Comparison of ENCODE assay signal across 12 cellular contexts in genomic region chr5:174355208-174355612, GRCh38.
DNase-seq lines count a peak whose midpoint lies in the region; ATAC-seq, FAIRE-seq and TF ChIP-seq lines count a peak whose summit lies in the region.
"Had no signal": no experiment of that assay in that cellular context is flagged by ENCODE, and none has a peak within 500 bp of the region (broad histone marks: within the 10 kb centered on the region; RNA-seq: fewer than 3 reads in every experiment).

No MANE protein-coding gene starts in this region.

- H3K9me3 ChIP-seq in HEK293 (ENCODE audit: control insufficient read depth, insufficient read depth, low read depth, low read length) (no peaks in the 10 kb centered on the region), small intestine (ENCODE audit: control insufficient read depth, low read depth) (no peaks in the 10 kb centered on the region)
- H3K9me3 ChIP-seq: right lobe of liver had no signal

- H3K27ac ChIP-seq in HEK293 (ENCODE audit: extremely low read depth, low read depth, low read length) (peak overlapping the region; percentile 40; the same call in 1 of the 2 replicates), small intestine (ENCODE audit: low read depth in 1 of 2, low read length in 1 of 2) (no peak overlapping the region)
- H3K27ac ChIP-seq: right lobe of liver, SK-N-MC had no signal

- ATAC-seq in HG03571 (IDR thresholded peaks at IDR 0.05; ENCODE audit: unreplicated experiment) (no peak), HG03196 (IDR thresholded peaks at IDR 0.05; ENCODE audit: unreplicated experiment) (no peak)
- ATAC-seq: activated CD8-positive, alpha-beta T cell treated with anti-CD3 and anti-CD28 coated beads for 36 hours; right lobe of liver had no signal

- H3K4me3 ChIP-seq in HEK293 (ENCODE audit: low read depth, low read length), result no peak overlapping the region
- H3K4me3 ChIP-seq in small intestine (ENCODE audit: low read depth in 1 of 2, low read length in 2 of 2), result no peak overlapping the region
- H3K4me3 ChIP-seq: right lobe of liver, SK-N-MC had no signal

- H3K4me1 ChIP-seq in HEK293 (ENCODE audit: control insufficient read depth, insufficient read depth, low read length), result peaks cover 3% of the 10 kb centered on the region
- H3K4me1 ChIP-seq in small intestine (ENCODE audit: control insufficient read depth in 2 of 2, insufficient read depth in 1 of 2, low read depth in 1 of 2, low read length in 1 of 2), result no peaks in the 10 kb centered on the region
- H3K4me1 ChIP-seq: right lobe of liver had no signal

- no peaks in the 10 kb centered on the region for H3K36me3 ChIP-seq in HEK293 (ENCODE audit: control insufficient read depth in 2 of 2, insufficient read depth in 1 of 2, low read length in 2 of 2)
- no peaks in the 10 kb centered on the region for H3K36me3 ChIP-seq in small intestine (ENCODE audit: control insufficient read depth in 2 of 2, insufficient read depth in 2 of 2, low read length in 2 of 2)
- H3K36me3 ChIP-seq: right lobe of liver had no signal

- no peak for FAIRE-seq in small intestine (lab: Jason Lieb, UNC)

- POLR2A ChIA-PET in HEK293 (lab: Yijun Ruan, JAX), result interaction anchor here (0.8 to 3.0 kb wide), 4 partner anchors 10 to 28 kb away, joined by 3 to 27 read pairs (median 6); no protein-coding TSS in a partner anchor

- TF ChIP-seq CTCF in HEK293 (tag by site-specific recombination; IDR thresholded peaks at IDR 0.05), result no peak

- CTCF ChIA-PET in HEK293 (lab: Yijun Ruan, JAX), result interaction anchor here (0.6 to 2.0 kb wide), 6 partner anchors 17 to 1036 kb away, joined by 3 to 4 read pairs (median 4); no protein-coding TSS in a partner anchor

- DNase-seq in SIG-M5 (lab: John Stamatoyannopoulos, UW) (peak; percentile 29), fibroblast of peridontal ligament (ENCODE audit: extremely low read depth) (peak; percentile 27), small intestine (peak; percentile 16), NCI-H1930 (lab: John Stamatoyannopoulos, UW) (no peak), DMS153 treated with DMSO at 0.1 percent for 48 hours (lab: John Stamatoyannopoulos, UW; ENCODE audit: unreplicated experiment) (no peak)
- DNase-seq: activated CD8-positive, alpha-beta T cell treated with anti-CD3 and anti-CD28 coated beads for 36 hours; NCI-H2107; right lobe of liver had no signal

- WGBS in small intestine, 3 donors, result 14 to 48% (median 29%) methylated on average over 2 of the region's 2 CpGs

- peaks cover 0 to 3% of the 10 kb centered on the region in 2 donors for H3K27me3 ChIP-seq in small intestine (ENCODE audit: control insufficient read depth in 2 of 2, insufficient read depth in 2 of 2, low read length in 2 of 2)
- H3K27me3 ChIP-seq: right lobe of liver had no signal

TF ChIP-seq in HEK293, 187 proteins besides CTCF, POLR2A, EP300 and RAD21 (continues in another document):
- TF ChIP-seq ZNF391 (tag by site-specific recombination; IDR thresholded peaks at IDR 0.05; ENCODE audit: borderline replicate concordance, low read depth) (peak; percentile 88; the same call in 1 of the 2 replicates), ZNF558 (tag by site-specific recombination; IDR thresholded peaks at IDR 0.05) (peak; percentile 76), REST (tag by site-specific recombination; IDR thresholded peaks at IDR 0.05) (no peak; the same call in none of the 2 replicates), ZFP37 (tag by site-specific recombination; IDR thresholded peaks at IDR 0.05) (0 out of 2 replicates have a peak, but pooled peaks have one; percentile 72), HOXA7 (CRISPR knock-in tag; IDR thresholded peaks at IDR 0.05; ENCODE audit: borderline replicate concordance) (no peak), ZBTB26 (tag by site-specific recombination; optimal IDR thresholded peaks at IDR 0.05) (no peak), ZBTB17 (tag by site-specific recombination; IDR thresholded peaks at IDR 0.05) (0 out of 2 replicates have a peak, but pooled peaks have one; percentile 35), ZNF155 (tag by site-specific recombination; IDR thresholded peaks at IDR 0.05) (no peak), KLF8 (tag by site-specific recombination; IDR thresholded peaks at IDR 0.05) (peak; percentile 87), ZNF629 (tag by site-specific recombination; IDR thresholded peaks at IDR 0.05) (peak; percentile 99), ZNF404 (tag by site-specific recombination; IDR thresholded peaks at IDR 0.05) (no peak), ZNF639 (tag by site-specific recombination; IDR thresholded peaks at IDR 0.05) (peak; percentile 92), ZNF677 (tag by site-specific recombination; IDR thresholded peaks at IDR 0.05) (no peak), ZNF660 (tag by site-specific recombination; IDR thresholded peaks at IDR 0.05) (peak; percentile 94), ZNF843 (tag by site-specific recombination; IDR thresholded peaks at IDR 0.05) (peak; percentile 90), KLF17 (tag by site-specific recombination; IDR thresholded peaks at IDR 0.05) (peak; percentile 97), PATZ1 (tag by site-specific recombination; IDR thresholded peaks at IDR 0.05) (peak; percentile 62), ZNF24 (tag by site-specific recombination; IDR thresholded peaks at IDR 0.05) (peak; percentile 97), ZNF394 (tag by site-specific recombination; IDR thresholded peaks at IDR 0.05; ENCODE audit: borderline replicate concordance) (peak; percentile 70; the same call in 1 of the 2 replicates)

Comparison
In these comparisons a context has a peak if more than half of its experiments do, and no peak if none do; other contexts are left out.
1. DNase-seq: peak in SIG-M5 (single experiment), fibroblast of peridontal ligament (single experiment) and small intestine (single experiment); none in NCI-H1930 (0 of 2) and DMS153 treated with DMSO at 0.1 percent for 48 hours (single experiment).